17 cellular contexts compared by ENCODE assay signal in the genomic region with DNA sequence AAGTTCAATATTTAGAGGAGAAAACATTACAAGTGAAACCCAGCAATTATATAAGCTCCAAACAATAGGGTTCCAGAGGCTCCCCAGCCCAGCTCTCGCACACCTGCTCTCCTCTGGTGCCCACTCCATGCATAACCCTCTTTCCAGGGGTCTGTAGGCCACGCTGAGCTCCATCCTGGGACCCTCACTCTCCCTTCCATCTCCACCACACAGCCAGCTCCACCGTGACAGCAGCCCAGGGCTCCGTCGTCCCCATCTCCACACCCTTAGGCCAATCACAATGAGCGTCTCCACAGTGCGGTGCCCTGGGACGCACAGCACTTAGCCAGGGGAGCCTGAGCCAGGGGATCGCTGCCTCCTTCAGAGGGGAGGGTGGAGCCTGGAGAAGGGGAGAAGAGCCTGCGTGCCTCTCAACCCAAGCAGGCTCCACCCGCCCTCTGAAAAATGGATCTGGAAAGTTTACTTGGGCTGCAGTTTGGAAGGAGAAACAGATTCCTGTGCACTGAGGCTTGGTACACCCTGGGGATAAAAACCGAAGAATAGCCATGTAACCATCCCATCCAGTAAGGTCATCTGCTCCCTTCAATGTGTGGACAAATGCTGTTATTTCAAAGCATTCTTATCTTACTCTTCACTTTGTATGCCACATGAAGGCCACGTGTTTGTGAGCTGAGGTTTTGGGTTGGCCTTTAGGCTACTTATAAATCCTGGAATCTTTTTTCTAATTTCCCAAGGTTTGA.
A peak's percentile ranks its signal among the peaks of the same experiment; 100 is the strongest.
DNase-seq lines count a peak whose midpoint lies in the region; ATAC-seq, FAIRE-seq and TF ChIP-seq lines count a peak whose summit lies in the region.
"Had no signal": no experiment of that assay in that cellular context is flagged by ENCODE, and none has a peak within 500 bp of the region (broad histone marks: within the 10 kb centered on the region; RNA-seq: fewer than 3 reads in every experiment).

No MANE protein-coding gene starts in this region.

- H3K27ac ChIP-seq in HepG2 (ENCODE audit: extremely low read length, insufficient read depth, low read length) = no peak overlapping the region
- H3K27ac ChIP-seq in right lobe of liver = no peak overlapping the region
- no peak overlapping the region for H3K27ac ChIP-seq in esophagus muscularis mucosa (replicated peaks in 1 of 4)
- no peak overlapping the region for H3K27ac ChIP-seq in lower lobe of right lung
- H3K27ac ChIP-seq in upper lobe of right lung = no peak overlapping the region
- H3K27ac ChIP-seq: RWPE1, SJSA1 had no signal

- H3K9me3 ChIP-seq in HepG2 (ENCODE audit: low read length) = no peaks in the 10 kb centered on the region
- no peaks in the 10 kb centered on the region for H3K9me3 ChIP-seq in right lobe of liver
- no peaks in the 10 kb centered on the region for H3K9me3 ChIP-seq in esophagus muscularis mucosa
- H3K9me3 ChIP-seq in lower lobe of right lung = no peaks in the 10 kb centered on the region
- no peaks in the 10 kb centered on the region for H3K9me3 ChIP-seq in upper lobe of right lung
- H3K9me3 ChIP-seq: BE2C, SJSA1 had no signal

- H3K4me2 ChIP-seq in HepG2 (ENCODE audit: low read depth, low read length) = no peak overlapping the region

- FAIRE-seq in HepG2 (lab: Jason Lieb, UNC) = no peak

- H2AFZ ChIP-seq in HepG2 (ENCODE audit: low read length) = no peak overlapping the region

- H3K27me3 ChIP-seq in HepG2 (ENCODE audit: control insufficient read depth in 1 of 2, insufficient read depth in 2 of 2, low read length in 2 of 2) = no peaks in the 10 kb centered on the region
- no peaks in the 10 kb centered on the region for H3K27me3 ChIP-seq in right lobe of liver
- no peaks in the 10 kb centered on the region for H3K27me3 ChIP-seq in esophagus muscularis mucosa
- H3K27me3 ChIP-seq in lower lobe of right lung (ENCODE audit: low read depth) = no peaks in the 10 kb centered on the region
- no peaks in the 10 kb centered on the region for H3K27me3 ChIP-seq in upper lobe of right lung
- H3K27me3 ChIP-seq: BE2C, SJSA1 had no signal

- 34% methylated on average over 13 of the region's 13 CpGs for WGBS in HepG2 (ENCODE audit: low lambda C conversion rate)
- WGBS in right lobe of liver (ENCODE audit: insufficient coverage, low coverage, low lambda C conversion rate, missing lambda C conversion rate) = 67% methylated on average over 5 of the region's 13 CpGs
- 73% methylated on average over 13 of the region's 13 CpGs for WGBS in esophagus muscularis mucosa

- POLR2A ChIA-PET in HepG2 (lab: Yijun Ruan, JAX) = no interaction called here

- H3K4me3 ChIP-seq in HepG2 (replicated peaks in 1 of 3; ENCODE audit: insufficient read depth in 1 of 3, low read depth in 2 of 3, low read length in 3 of 3) = no peak overlapping the region
- H3K4me3 ChIP-seq in right lobe of liver = no peak overlapping the region
- H3K4me3 ChIP-seq in esophagus muscularis mucosa = no peak overlapping the region
- H3K4me3 ChIP-seq in lower lobe of right lung = no peak overlapping the region
- H3K4me3 ChIP-seq in upper lobe of right lung = no peak overlapping the region
- H3K4me3 ChIP-seq: SJSA1 had no signal

- H3K4me1 ChIP-seq in HepG2 (ENCODE audit: insufficient read depth, low read length) = no peaks in the 10 kb centered on the region
- no peaks in the 10 kb centered on the region for H3K4me1 ChIP-seq in right lobe of liver
- no peaks in the 10 kb centered on the region for H3K4me1 ChIP-seq in esophagus muscularis mucosa
- no peaks in the 10 kb centered on the region for H3K4me1 ChIP-seq in lower lobe of right lung
- no peaks in the 10 kb centered on the region for H3K4me1 ChIP-seq in upper lobe of right lung
- H3K4me1 ChIP-seq: BE2C, SJSA1 had no signal

- TF ChIP-seq POLR2A in HepG2 (IDR thresholded peaks at IDR 0.05; ENCODE audit: insufficient read depth in 1 of 2, low read depth in 2 of 2, low read length in 2 of 2) = no peak
- no peak for TF ChIP-seq POLR2A in right lobe of liver (IDR thresholded peaks at IDR 0.05)
- TF ChIP-seq POLR2A in esophagus muscularis mucosa (IDR thresholded peaks at IDR 0.05; ENCODE audit: low read depth) = no peak

- CTCF ChIA-PET in HepG2 (lab: Yijun Ruan, JAX; ENCODE audit: low intra/inter-chr PET ratio, low total read pairs) = no interaction called here

- H4K20me1 ChIP-seq in HepG2 (ENCODE audit: insufficient read depth, low read length) = no peaks in the 10 kb centered on the region

- DNase-seq in HepG2 (ENCODE audit: low spot score) (no peak), right lobe of liver (no peak), esophagus muscularis mucosa (ENCODE audit: extremely low spot score) (peak; percentile 91), lower lobe of right lung (no peak), upper lobe of right lung (no peak), ureter (ENCODE audit: low spot score) (no peak)
- DNase-seq: 8988T; BE2C; Calu3; CD4-positive, alpha-beta T cell; NCI-H2029; NCI-H2171 treated with DMSO at 0.1 percent for 48 hours; NCI-H446 treated with DMSO at 0.1 percent for 48 hours had no signal

- TF ChIP-seq CTCF in HepG2 (CRISPR knock-in tag; IDR thresholded peaks at IDR 0.05) = no peak
- no peak for TF ChIP-seq CTCF in right lobe of liver (IDR thresholded peaks at IDR 0.05)
- TF ChIP-seq CTCF in esophagus muscularis mucosa (IDR thresholded peaks at IDR 0.05) = no peak
- TF ChIP-seq CTCF in lower lobe of right lung (IDR thresholded peaks at IDR 0.05) = no peak
- no peak for TF ChIP-seq CTCF in upper lobe of right lung (IDR thresholded peaks at IDR 0.05)

- ATAC-seq in HepG2 (no peak; the same call in 2 of the 3 replicates), right lobe of liver (no peak), lower lobe of right lung (peak; percentile 35 to 76), upper lobe of right lung (peak; percentile 67), HG02884 (IDR thresholded peaks at IDR 0.05; ENCODE audit: unreplicated experiment) (no peak), GM21529 (IDR thresholded peaks at IDR 0.05; ENCODE audit: unreplicated experiment) (no peak)

- in situ Hi-C loops in HepG2 (cut with HindIII; ENCODE audit: extremely low pct_ligation_motif_present, low pct_unique_long_range_greater_than_20kb) = no loop called here

- intact Hi-C loops in HepG2 (cut with micrococcal nuclease; ENCODE audit: unreplicated experiment) = no loop called here
- intact Hi-C loops in right lobe of liver (cut with DNase I) = no loop called here
- intact Hi-C loops in esophagus muscularis mucosa (cut with DNase I) = no loop called here
- intact Hi-C loops in lower lobe of right lung (cut with DNase I) = no loop called here
- intact Hi-C loops in upper lobe of right lung (cut with DNase I) = no loop called here

- no peak overlapping the region for H3K9ac ChIP-seq in HepG2 (ENCODE audit: insufficient read depth, low read depth, low read length)

- no TSS peak for BruUV-seq in HepG2 (replicated peaks; lab: Mats Ljungman, UMichigan)

- no peaks in the 10 kb centered on the region for H3K79me2 ChIP-seq in HepG2 (ENCODE audit: insufficient read depth, low read length)

- no peak for TF ChIP-seq RAD21 in HepG2 (CRISPR knock-in tag; IDR thresholded peaks at IDR 0.05)

- no peak for TF ChIP-seq EP300 in HepG2 (IDR thresholded peaks at IDR 0.05; ENCODE audit: low read depth in 2 of 2, low read length in 2 of 2)
- TF ChIP-seq EP300 in HepG2 (CRISPR knock-in tag; IDR thresholded peaks at IDR 0.05; ENCODE audit: borderline replicate concordance) = no peak
- no peak for TF ChIP-seq EP300 in esophagus muscularis mucosa (IDR thresholded peaks at IDR 0.05)

- H3K36me3 ChIP-seq in HepG2 (replicated peaks in 1 of 2; ENCODE audit: control insufficient read depth in 1 of 2, insufficient read depth in 2 of 2, low read length in 2 of 2) (no peaks in the 10 kb centered on the region), right lobe of liver (no peaks in the 10 kb centered on the region), esophagus muscularis mucosa (no peaks in the 10 kb centered on the region), lower lobe of right lung (no peaks in the 10 kb centered on the region), upper lobe of right lung (no peaks in the 10 kb centered on the region)
- H3K36me3 ChIP-seq: BE2C, SJSA1 had no signal

TF ChIP-seq in HepG2, 621 proteins besides CTCF, POLR2A, EP300 and RAD21:
- TF ChIP-seq, protein P1, sequence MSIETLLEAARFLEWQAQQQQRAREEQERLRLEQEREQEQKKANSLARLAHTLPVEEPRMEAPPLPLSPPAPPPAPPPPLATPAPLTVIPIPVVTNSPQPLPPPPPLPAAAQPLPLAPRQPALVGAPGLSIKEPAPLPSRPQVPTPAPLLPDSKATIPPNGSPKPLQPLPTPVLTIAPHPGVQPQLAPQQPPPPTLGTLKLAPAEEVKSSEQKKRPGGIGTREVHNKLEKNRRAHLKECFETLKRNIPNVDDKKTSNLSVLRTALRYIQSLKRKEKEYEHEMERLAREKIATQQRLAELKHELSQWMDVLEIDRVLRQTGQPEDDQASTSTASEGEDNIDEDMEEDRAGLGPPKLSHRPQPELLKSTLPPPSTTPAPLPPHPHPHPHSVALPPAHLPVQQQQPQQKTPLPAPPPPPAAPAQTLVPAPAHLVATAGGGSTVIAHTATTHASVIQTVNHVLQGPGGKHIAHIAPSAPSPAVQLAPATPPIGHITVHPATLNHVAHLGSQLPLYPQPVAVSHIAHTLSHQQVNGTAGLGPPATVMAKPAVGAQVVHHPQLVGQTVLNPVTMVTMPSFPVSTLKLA (IDR thresholded peaks at IDR 0.05) = peak; percentile 39; the same call in 1 of the 2 replicates
- TF ChIP-seq NCOA1 (CRISPR knock-in tag; IDR thresholded peaks at IDR 0.05) = no peak
- TF ChIP-seq, protein P2, sequence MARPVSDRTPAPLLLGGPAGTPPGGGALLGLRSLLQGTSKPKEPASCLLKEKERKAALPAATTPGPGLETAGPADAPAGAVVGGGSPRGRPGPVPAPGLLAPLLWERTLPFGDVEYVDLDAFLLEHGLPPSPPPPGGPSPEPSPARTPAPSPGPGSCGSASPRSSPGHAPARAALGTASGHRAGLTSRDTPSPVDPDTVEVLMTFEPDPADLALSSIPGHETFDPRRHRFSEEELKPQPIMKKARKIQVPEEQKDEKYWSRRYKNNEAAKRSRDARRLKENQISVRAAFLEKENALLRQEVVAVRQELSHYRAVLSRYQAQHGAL (CRISPR knock-in tag; IDR thresholded peaks at IDR 0.05; ENCODE audit: not compliant biosample characterization) = no peak
- peak; percentile 26; the same call in 1 of the 2 replicates for TF ChIP-seq ZNF768 (CRISPR knock-in tag; IDR thresholded peaks at IDR 0.05)
TF ChIP-seq in HepG2: peak in this region for 2.

Comparison
In these comparisons a context has a peak if more than half of its experiments do, and no peak if none do; other contexts are left out.
1. ATAC-seq: peak in lower lobe of right lung (2 of 2) and upper lobe of right lung (single experiment); none in HepG2 (single experiment), right lobe of liver (0 of 4), HG02884 (single experiment) and GM21529 (single experiment).